Comparison of ENCODE assay signal across 9 cellular contexts in genomic region chr17:58344791-58345157, GRCh38. TPM values are rescaled to one million over a fixed set of nuclear protein-coding genes. Genes with fewer than 3 reads are reported as not detected.
DNase-seq lines count a peak whose midpoint lies in the region; ATAC-seq and TF ChIP-seq lines count a peak whose summit lies in the region.
"Had no signal": no experiment of that assay in that cellular context is flagged by ENCODE, and none has a peak within 500 bp of the region (broad histone marks: within the 10 kb centered on the region; RNA-seq: fewer than 3 reads in every experiment).

No MANE protein-coding gene starts in this region.

- intact Hi-C loops in breast epithelium (cut with DNase I; ENCODE audit: low total_unique reads), result no loop called here
- intact Hi-C loops in dorsolateral prefrontal cortex (cut with DNase I), result no loop called here

- peaks cover 93% of the 10 kb centered on the region for H3K79me2 ChIP-seq in DOHH2 (ENCODE audit: control insufficient read depth, low read length)

- H3K4me3 ChIP-seq in DOHH2 (ENCODE audit: low read length) (peak overlapping the region; percentile 78), breast epithelium (no peak overlapping the region), dorsolateral prefrontal cortex (no peak overlapping the region)

- DNase-seq in KBM-7 (peak; percentile 59), breast epithelium (ENCODE audit: low spot score in 2 of 2) (no peak), NCI-H1092 (lab: John Stamatoyannopoulos, UW) (no peak), dorsolateral prefrontal cortex (no peak)
- peak; percentile 68 for DNase-seq in activated naive CD8-positive, alpha-beta T cell treated with anti-CD3 and anti-CD28 coated beads for 36 hours
- peak; percentile 48 to 77 (median 66) for DNase-seq in stimulated activated naive CD4-positive, alpha-beta T cell (lab: John Stamatoyannopoulos, UW)

- no peak for TF ChIP-seq POLR2A in breast epithelium (IDR thresholded peaks at IDR 0.05)

- peaks cover 72% of the 10 kb centered on the region for H3K4me1 ChIP-seq in DOHH2 (ENCODE audit: control insufficient read depth, low read length)
- no peaks in the 10 kb centered on the region for H3K4me1 ChIP-seq in breast epithelium

- H3K9me2 ChIP-seq in DOHH2 (replicated peaks; ENCODE audit: control insufficient read depth, low read length), result no peaks in the 10 kb centered on the region

- H3K9me3 Mint-ChIP-seq in activated naive CD8-positive, alpha-beta T cell treated with anti-CD3 and anti-CD28 coated beads for 36 hours, result peaks cover 2% of the 10 kb centered on the region

- peak overlapping the region; percentile 100 for H3K27ac ChIP-seq in DOHH2 (ENCODE audit: low read depth, low read length)
- no peak overlapping the region for H3K27ac ChIP-seq in breast epithelium
- H3K27ac ChIP-seq in dorsolateral prefrontal cortex, result peak overlapping the region in 17 of 59 donors; percentile 3 to 65 (median 35)

- peaks cover 83% of the 10 kb centered on the region for H3K4me1 Mint-ChIP-seq in activated naive CD8-positive, alpha-beta T cell treated with anti-CD3 and anti-CD28 coated beads for 36 hours

- TF ChIP-seq CTCF in DOHH2 (IDR thresholded peaks at IDR 0.05; ENCODE audit: low read depth, low read length, poor library complexity, severe bottlenecking) (peak; percentile 80), breast epithelium (IDR thresholded peaks at IDR 0.05) (no peak), dorsolateral prefrontal cortex (IDR thresholded peaks at IDR 0.05 in 54 of 56, conservative IDR thresholded peaks at IDR 0.05 in 2 of 56; ENCODE audit: low read depth in 1 of 56, partially characterized antibody in 56 of 56) (no peak)

- H4K20me1 ChIP-seq in DOHH2 (ENCODE audit: control insufficient read depth, insufficient read depth, low read depth, low read length), result no peaks in the 10 kb centered on the region

- peaks cover 91% of the 10 kb centered on the region for H3K36me3 Mint-ChIP-seq in activated naive CD8-positive, alpha-beta T cell treated with anti-CD3 and anti-CD28 coated beads for 36 hours

- peak overlapping the region; percentile 98 for H3K4me2 ChIP-seq in DOHH2 (ENCODE audit: low read length)

- peak overlapping the region; percentile 100 for H3K27ac Mint-ChIP-seq in activated naive CD8-positive, alpha-beta T cell treated with anti-CD3 and anti-CD28 coated beads for 36 hours

- H3K9me3 ChIP-seq in DOHH2 (ENCODE audit: control insufficient read depth, insufficient read depth, low read length) (no peaks in the 10 kb centered on the region), breast epithelium (no peaks in the 10 kb centered on the region)

- peaks cover 50% of the 10 kb centered on the region for H3F3A ChIP-seq in DOHH2 (ENCODE audit: control insufficient read depth, insufficient read depth)

- peak overlapping the region; percentile 100 for H3K4me3 Mint-ChIP-seq in activated naive CD8-positive, alpha-beta T cell treated with anti-CD3 and anti-CD28 coated beads for 36 hours

- no peaks in the 10 kb centered on the region for H3K27me3 ChIP-seq in DOHH2 (ENCODE audit: control insufficient read depth, low read length)
- H3K27me3 ChIP-seq in breast epithelium, result no peaks in the 10 kb centered on the region
- H3K27me3 ChIP-seq in dorsolateral prefrontal cortex, result no peaks in the 10 kb centered on the region

- H3K36me3 ChIP-seq in DOHH2 (ENCODE audit: control insufficient read depth, low read length), result peaks cover 99% of the 10 kb centered on the region
- H3K36me3 ChIP-seq in breast epithelium, result peaks cover 4% of the 10 kb centered on the region

- H3K27me3 Mint-ChIP-seq in activated naive CD8-positive, alpha-beta T cell treated with anti-CD3 and anti-CD28 coated beads for 36 hours, result no peaks in the 10 kb centered on the region

- in situ Hi-C loops in KBM-7 (cut with MboI; ENCODE audit: low pct_unique_long_range_greater_than_20kb, low sequenced_read_pairs), result no loop called here

- ATAC-seq in GM21515 (IDR thresholded peaks at IDR 0.05; ENCODE audit: unreplicated experiment), result peak; percentile 39

RNA-seq across cellular contexts. Expression of gene SUPT4H1, which starts 7.2 kb away (rescaled TPM):
- 100 to 1,000 TPM; 136 to 139 TPM for total RNA-seq in activated naive CD8-positive, alpha-beta T cell treated with anti-CD3 and anti-CD28 coated beads for 36 hours
- 10 to 100 TPM; 46.4 to 61.6 (median 48.2) TPM for total RNA-seq in breast epithelium
- 10 to 100 TPM; 34.1 to 73.3 (median 52.1) TPM for total RNA-seq in dorsolateral prefrontal cortex

RNA-seq across cellular contexts. Expression of gene TSPOAP1, which starts 16.2 kb away (rescaled TPM):
- 10 to 100 TPM; 13.7 to 15.4 TPM for total RNA-seq in activated naive CD8-positive, alpha-beta T cell treated with anti-CD3 and anti-CD28 coated beads for 36 hours
- total RNA-seq in breast epithelium (10 to 100 TPM in 2 of 3 donors, 1 to 10 TPM in 1; 2.6 to 42.1 (median 26.9) TPM), dorsolateral prefrontal cortex (100 to 1,000 TPM in 109 of 120 experiments, 10 to 100 TPM in 11; 44.2 to 218 (median 128) TPM)
- total RNA-seq: pulmonary artery endothelial cell had no signal

Comparison
In these comparisons a context has a peak if more than half of its experiments do, and no peak if none do; other contexts are left out.
1. DNase-seq: peak in KBM-7 (single experiment), activated naive CD8-positive, alpha-beta T cell treated with anti-CD3 and anti-CD28 coated beads for 36 hours (single experiment) and stimulated activated naive CD4-positive, alpha-beta T cell (6 of 6); none in breast epithelium (0 of 2), NCI-H1092 (single experiment) and dorsolateral prefrontal cortex (0 of 10).